ENCODE assay signal across 9 cellular contexts in genomic region chr17:77445908-77446535, GRCh38.
DNase-seq lines count a peak whose midpoint lies in the region; ATAC-seq and TF ChIP-seq lines count a peak whose summit lies in the region.
"Had no signal": no experiment of that assay in that cellular context is flagged by ENCODE, and none has a peak within 500 bp of the region (broad histone marks: within the 10 kb centered on the region; RNA-seq: fewer than 3 reads in every experiment).

No MANE protein-coding gene starts in this region.

- DNase-seq in NK-92 treated with Interleukin-12 subunit alpha and Interleukin-12 subunit beta, amount 100 ng/mL, for 24 hours (lab: John Stamatoyannopoulos, UW) = peak; percentile 71
- no peak for DNase-seq in NK-92 (lab: John Stamatoyannopoulos, UW; ENCODE audit: unreplicated experiment)
- peak in 1 of 3 donors; percentile 53 for DNase-seq in effector memory CD4-positive, alpha-beta T cell
- no peak for DNase-seq in psoas muscle
- DNase-seq in 8988T = no peak
- DNase-seq in NCI-H446 (lab: John Stamatoyannopoulos, UW) = no peak

- 0 out of 2 replicates have a peak, but pooled peaks have one; percentile 19 for TF ChIP-seq POLR2A in Raji (IDR thresholded peaks at IDR 0.05; ENCODE audit: insufficient read depth, low read depth, low read length)

- peaks cover 5% of the 10 kb centered on the region for H3K36me3 ChIP-seq in effector memory CD4-positive, alpha-beta T cell (ENCODE audit: control insufficient read depth, insufficient read depth, low read length)
- no peaks in the 10 kb centered on the region for H3K36me3 ChIP-seq in psoas muscle (ENCODE audit: insufficient read depth in 1 of 2, low read depth in 1 of 2)

- peaks cover 90% of the 10 kb centered on the region for H3K4me1 ChIP-seq in effector memory CD4-positive, alpha-beta T cell (ENCODE audit: control insufficient read depth, insufficient read depth, low read length, poor library complexity, severe bottlenecking)
- peaks cover 36% of the 10 kb centered on the region for H3K4me1 ChIP-seq in psoas muscle

- no peaks in the 10 kb centered on the region for H3K9me3 ChIP-seq in effector memory CD4-positive, alpha-beta T cell (ENCODE audit: control insufficient read depth, low read length)
- no peaks in the 10 kb centered on the region for H3K9me3 ChIP-seq in psoas muscle

- peak overlapping the region; percentile 95 for H3K27ac ChIP-seq in effector memory CD4-positive, alpha-beta T cell (ENCODE audit: insufficient read depth, low read length, poor library complexity, severe bottlenecking)
- H3K27ac ChIP-seq in psoas muscle = peak overlapping the region; percentile 41
- H3K27ac ChIP-seq: 22Rv1 had no signal

- 58 to 62% (median 61%) methylated on average over 14 of the region's 14 CpGs for WGBS in psoas muscle, 3 donors

- peak overlapping the region; percentile 11 for H3K4me3 ChIP-seq in effector memory CD4-positive, alpha-beta T cell (ENCODE audit: insufficient read depth, low read depth, low read length, poor library complexity, severe bottlenecking)
- H3K4me3 ChIP-seq in psoas muscle = no peak overlapping the region

- ATAC-seq in psoas muscle = no peak
- ATAC-seq in HG02571 (IDR thresholded peaks at IDR 0.05; ENCODE audit: unreplicated experiment) = no peak

- no peaks in the 10 kb centered on the region for H3K27me3 ChIP-seq in effector memory CD4-positive, alpha-beta T cell (replicated peaks; ENCODE audit: control insufficient read depth, insufficient read depth, low read length, poor library complexity, severe bottlenecking)
- no peaks in the 10 kb centered on the region for H3K27me3 ChIP-seq in psoas muscle (ENCODE audit: insufficient read depth in 3 of 3, low read length in 2 of 3)

- TF ChIP-seq CTCF in psoas muscle (IDR thresholded peaks at IDR 0.05) = no peak

- intact Hi-C loops in psoas muscle (cut with DNase I) = no loop called here
